In the genomic region with DNA sequence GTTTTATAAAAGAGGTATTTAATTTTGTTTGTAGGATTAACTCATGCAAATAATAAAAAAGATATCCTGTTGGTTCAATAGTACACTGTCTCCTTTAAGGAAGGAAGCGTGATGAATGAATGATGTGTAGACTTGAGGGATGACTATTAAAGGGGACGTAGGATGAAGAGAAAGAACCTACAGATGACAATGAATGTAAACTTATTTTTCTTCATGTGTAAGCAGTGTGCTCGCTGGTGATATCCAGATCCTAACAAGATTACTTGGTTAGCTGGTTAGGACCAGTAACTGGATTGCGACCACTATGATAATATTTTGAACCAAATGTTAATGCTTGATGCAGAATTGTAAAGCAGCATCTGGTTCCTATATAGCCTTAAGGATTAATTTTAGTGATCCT, we compare ENCODE assay signal across 8 cellular contexts. TPM values are rescaled to one million over a fixed set of nuclear protein-coding genes. Genes with fewer than 3 reads are reported as not detected.
A peak's percentile ranks its signal among the peaks of the same experiment; 100 is the strongest.
DNase-seq lines count a peak whose midpoint lies in the region; ATAC-seq and TF ChIP-seq lines count a peak whose summit lies in the region.

No MANE protein-coding gene starts in this region.

- ATAC-seq in GM19328 (IDR thresholded peaks at IDR 0.05; ENCODE audit: unreplicated experiment) (no peak), GM19397 (IDR thresholded peaks at IDR 0.05; ENCODE audit: unreplicated experiment) (no peak)

- POLR2A ChIA-PET in BJ (lab: Charles Lee) = no interaction called here

- peak overlapping the region; percentile 93 for H3K4me3 ChIP-seq in BJ (ENCODE audit: low read depth, low read length)
- peak overlapping the region; percentile 96 for H3K4me3 ChIP-seq in brain microvascular endothelial cell (ENCODE audit: low read depth, low read length)
- peak overlapping the region; percentile 7 to 9 for H3K4me3 ChIP-seq in muscle layer of colon (ENCODE audit: low read depth in 1 of 2, low read length in 2 of 2)
- H3K4me3 ChIP-seq in H7 (ENCODE audit: insufficient read depth, low read depth, low read length) = no peak overlapping the region

- CTCF ChIA-PET in BJ (lab: Yijun Ruan, JAX) = interaction anchor here (0.9 to 1.6 kb wide), 4 partner anchors 11 to 211 kb away, joined by 3 to 7 read pairs (median 3); no protein-coding TSS in a partner anchor

- in situ Hi-C loops in brain microvascular endothelial cell (cut with HindIII; ENCODE audit: low pct_ligation_motif_present, low sequenced_read_pairs) = no loop called here

- H3K36me3 ChIP-seq in BJ (ENCODE audit: control insufficient read depth, insufficient read depth, low read length) (0 out of 2 replicates have a peak, but pooled peaks cover 3% of the 10 kb centered on the region), KOPT-K1 (ENCODE audit: insufficient read depth, low read length) (peaks cover 56% of the 10 kb centered on the region), brain microvascular endothelial cell (replicated peaks) (peaks cover 18% of the 10 kb centered on the region), muscle layer of colon (ENCODE audit: insufficient read depth, low read length) (peaks cover 11% of the 10 kb centered on the region), H7 (replicated peaks; ENCODE audit: control insufficient read depth, insufficient read depth, low read length) (peaks cover 6% of the 10 kb centered on the region)

- peak overlapping the region; percentile 19 for H3K9ac ChIP-seq in muscle layer of colon (ENCODE audit: low read length)

- H3K27ac ChIP-seq in KOPT-K1 (ENCODE audit: low read depth, low read length, poor library complexity, severe bottlenecking) = peak overlapping the region; percentile 23
- peak overlapping the region; percentile 95 for H3K27ac ChIP-seq in brain microvascular endothelial cell
- peak overlapping the region; percentile 55 for H3K27ac ChIP-seq in muscle layer of colon (ENCODE audit: low read depth, low read length)

- no peaks in the 10 kb centered on the region for H3K9me3 ChIP-seq in KOPT-K1 (ENCODE audit: insufficient read depth, low read length, poor library complexity, severe bottlenecking)
- no peaks in the 10 kb centered on the region for H3K9me3 ChIP-seq in muscle layer of colon (ENCODE audit: low read length)

- TF ChIP-seq CTCF in BJ (IDR thresholded peaks at IDR 0.05; ENCODE audit: insufficient read depth, low read depth, low read length) = no peak
- no peak for TF ChIP-seq CTCF in brain microvascular endothelial cell (IDR thresholded peaks at IDR 0.05; ENCODE audit: low read depth, low read length, missing control alignments)

- H3K27me3 ChIP-seq in BJ (ENCODE audit: control insufficient read depth, insufficient read depth, low read length) (no peaks in the 10 kb centered on the region), brain microvascular endothelial cell (replicated peaks) (no peaks in the 10 kb centered on the region), muscle layer of colon (ENCODE audit: control insufficient read depth in 1 of 2, insufficient read depth in 2 of 2, low read length in 2 of 2) (no peaks in the 10 kb centered on the region), H7 (ENCODE audit: control insufficient read depth, insufficient read depth, low read length) (no peaks in the 10 kb centered on the region)

- DNase-seq in BJ (ENCODE audit: low read depth) = no peak
- DNase-seq in brain microvascular endothelial cell = no peak
- no peak for DNase-seq in activated gamma-delta T cell treated with Interleukin-2 at 50 U/mL for 16 hours
- no peak for DNase-seq in H7

- H3K4me1 ChIP-seq in muscle layer of colon (ENCODE audit: insufficient read depth, low read length) = peaks cover 40% of the 10 kb centered on the region

RNA-seq across cellular contexts. Expression of a gene that starts 2.6 kb away (rescaled TPM):
- 21.8 and 22.8 TPM in 2 replicates for polyA plus RNA-seq in BJ (2011; rRNA removed)
- 22.2 and 25.3 TPM in 2 replicates for polyA minus RNA-seq in BJ (2011; rRNA and poly(A)+ RNA removed)
- total RNA-seq in H7 (2014; rRNA removed; shearing (Covaris generic)) = 38.6 and 40.4 TPM in 2 replicates

RNA-seq across cellular contexts. Expression of a gene that starts 42.9 kb away (rescaled TPM):
- polyA plus RNA-seq in BJ (2011; rRNA removed) = 12.6 and 28.5 TPM in 2 replicates
- 41.5 and 46.7 TPM in 2 replicates for polyA minus RNA-seq in BJ (2011; rRNA and poly(A)+ RNA removed)
- 35.8 and 40.0 TPM in 2 replicates for total RNA-seq in H7 (2014; rRNA removed; shearing (Covaris generic))

Comparison
In these comparisons a context has a peak if more than half of its experiments do, and no peak if none do; other contexts are left out.
1. H3K27ac ChIP-seq: peak in every context shown above with its lines; median percentile 95 in brain microvascular endothelial cell; 55 in muscle layer of colon; 23 in KOPT-K1.